In the genomic region with DNA sequence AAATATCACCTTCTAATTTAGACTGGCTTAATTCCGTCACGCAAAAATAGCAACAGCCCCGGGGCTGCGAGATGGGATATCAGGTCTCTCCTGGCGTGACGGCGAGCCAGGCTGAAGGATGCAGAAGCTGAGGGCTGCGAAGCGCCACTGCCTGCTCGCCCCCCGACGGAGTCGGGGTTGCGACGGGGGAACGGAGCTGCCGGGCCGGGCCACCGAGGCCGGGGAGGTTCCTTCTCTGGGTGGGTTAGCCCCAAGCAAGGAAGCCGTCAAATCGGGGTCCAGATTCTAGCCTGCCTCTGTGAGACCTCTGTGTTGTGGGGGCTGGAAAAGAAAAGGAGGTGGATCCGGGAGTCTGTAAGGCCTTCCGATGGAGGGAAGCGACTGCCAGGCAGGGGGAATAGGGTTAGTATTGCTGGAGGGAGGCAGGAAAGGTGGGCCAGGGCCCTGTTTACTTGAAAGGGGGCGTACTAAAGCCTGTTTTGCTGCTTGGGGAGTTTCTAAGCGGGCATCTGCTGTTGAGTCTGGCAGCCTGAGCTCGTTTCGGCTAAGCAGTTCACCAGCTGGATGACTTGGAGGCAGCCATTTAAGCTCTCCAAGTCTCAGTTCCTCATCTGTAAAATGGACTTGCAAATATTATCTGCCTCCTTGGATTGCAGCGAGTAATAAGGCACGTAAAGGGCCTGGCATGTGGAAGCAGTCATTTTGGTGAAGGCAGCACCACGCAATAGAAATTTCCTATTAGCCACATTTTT, we compare ENCODE assay signal across 8 cellular contexts. TPM values are rescaled to one million over a fixed set of nuclear protein-coding genes. Genes with fewer than 3 reads are reported as not detected.
DNase-seq lines count a peak whose midpoint lies in the region; ATAC-seq lines count a peak whose summit lies in the region.

No MANE protein-coding gene starts in this region.

- DNase-seq in SIG-M5 treated with dmso at 0.1 percent for 504 hours (lab: John Stamatoyannopoulos, UW; ENCODE audit: unreplicated experiment), result peak; percentile 16
- no peak for DNase-seq in SIG-M5 (lab: John Stamatoyannopoulos, UW)
- peak; percentile 37 for DNase-seq in HT-29 (ENCODE audit: low spot score)
- no peak for DNase-seq in T-helper 2 cell treated with Interferon-gamma antibody and Interleukin-4, amounts not matched to agents 5 μg/mL and 100 μg/mL, for 36 hours (ENCODE audit: low spot score)
- DNase-seq in naive thymus-derived CD4-positive, alpha-beta T cell, result peak in 3 of 9 donors; percentile 12 to 49 (median 23)
- DNase-seq in OCI-M2 (lab: John Stamatoyannopoulos, UW; ENCODE audit: unreplicated experiment), result no peak

- H3K36me3 Mint-ChIP-seq in T-helper 2 cell treated with Interferon-gamma antibody and Interleukin-4, amounts not matched to agents 5 μg/mL and 100 μg/mL, for 36 hours (ENCODE audit: low read depth), result no peaks in the 10 kb centered on the region
- peaks cover 0 to 1% (median 0%) of the 10 kb centered on the region in 5 donors for H3K36me3 Mint-ChIP-seq in naive thymus-derived CD4-positive, alpha-beta T cell

- intact Hi-C loops in naive thymus-derived CD4-positive, alpha-beta T cell (cut with micrococcal nuclease), result loop anchor here (1.0 to 5.0 kb wide), 15 partner anchors 24 to 793 kb away; partner anchors contain the start of genes SHLD2 (in 2 of the 2), WAPL (in 2 of the 2), BMPR1A (in 1 of the 2) and GLUD1 (in 1 of the 2)

- H3K4me1 Mint-ChIP-seq in T-helper 2 cell treated with Interferon-gamma antibody and Interleukin-4, amounts not matched to agents 5 μg/mL and 100 μg/mL, for 36 hours (ENCODE audit: low read depth), result peaks cover 8% of the 10 kb centered on the region
- H3K4me1 Mint-ChIP-seq in naive thymus-derived CD4-positive, alpha-beta T cell, result peaks cover 4 to 17% (median 8%) of the 10 kb centered on the region in 7 donors

- H3K27me3 ChIP-seq in esophagus (ENCODE audit: control insufficient read depth in 1 of 2, insufficient read depth in 2 of 2, low read length in 2 of 2), result no peaks in the 10 kb centered on the region
- H3K27me3 ChIP-seq in naive thymus-derived CD4-positive, alpha-beta T cell (ENCODE audit: control insufficient read depth in 2 of 2, insufficient read depth in 2 of 2, low read length in 2 of 2), result no peaks in the 10 kb centered on the region

- H3K27me3 Mint-ChIP-seq in T-helper 2 cell treated with Interferon-gamma antibody and Interleukin-4, amounts not matched to agents 5 μg/mL and 100 μg/mL, for 36 hours (ENCODE audit: low read depth), result no peaks in the 10 kb centered on the region
- no peaks in the 10 kb centered on the region for H3K27me3 Mint-ChIP-seq in naive thymus-derived CD4-positive, alpha-beta T cell

- ATAC-seq in GM21381 (IDR thresholded peaks at IDR 0.05; ENCODE audit: unreplicated experiment), result peak; percentile 17
- peak; percentile 1 for ATAC-seq in naive thymus-derived CD4-positive, alpha-beta T cell

- no peaks in the 10 kb centered on the region for H3K36me3 ChIP-seq in esophagus (ENCODE audit: control insufficient read depth in 2 of 2, insufficient read depth in 2 of 2, low read length in 1 of 2)
- no peaks in the 10 kb centered on the region for H3K36me3 ChIP-seq in naive thymus-derived CD4-positive, alpha-beta T cell (ENCODE audit: control insufficient read depth in 2 of 3, insufficient read depth in 3 of 3, low read length in 3 of 3)

- POLR2A ChIA-PET in naive thymus-derived CD4-positive, alpha-beta T cell (lab: Charles Lee), result interaction anchor here (0.7 to 2.8 kb wide), 4 partner anchors 44 to 383 kb away, joined by 3 to 10 read pairs (median 3); partner anchors contain the start of genes BMPR1A, GLUD1 and SHLD2

- peaks cover 0 to 8% of the 10 kb centered on the region in 2 donors for H3K4me1 ChIP-seq in esophagus (ENCODE audit: control insufficient read depth in 2 of 2, insufficient read depth in 2 of 2, low read length in 1 of 2)
- H3K4me1 ChIP-seq in naive thymus-derived CD4-positive, alpha-beta T cell (ENCODE audit: control insufficient read depth in 2 of 2, insufficient read depth in 2 of 2, low read length in 2 of 2), result peaks cover 5 to 9% of the 10 kb centered on the region in 2 donors

- WGBS in esophagus, 2 donors, result 14 to 15% methylated on average over 32 of the region's 32 CpGs

- H3K9me3 ChIP-seq in esophagus (ENCODE audit: control insufficient read depth in 2 of 2, insufficient read depth in 1 of 2, low read depth in 1 of 2, low read length in 1 of 2), result no peaks in the 10 kb centered on the region
- H3K9me3 ChIP-seq in naive thymus-derived CD4-positive, alpha-beta T cell (ENCODE audit: control insufficient read depth in 2 of 3, low read length in 3 of 3), result no peaks in the 10 kb centered on the region

- CTCF ChIA-PET in naive thymus-derived CD4-positive, alpha-beta T cell (lab: Charles Lee), result no interaction called here

- H3K27ac Mint-ChIP-seq in T-helper 2 cell treated with Interferon-gamma antibody and Interleukin-4, amounts not matched to agents 5 μg/mL and 100 μg/mL, for 36 hours, result peak overlapping the region; percentile 82
- peak overlapping the region; percentile 36 to 95 (median 91) for H3K27ac Mint-ChIP-seq in naive thymus-derived CD4-positive, alpha-beta T cell

- H3K4me3 Mint-ChIP-seq in T-helper 2 cell treated with Interferon-gamma antibody and Interleukin-4, amounts not matched to agents 5 μg/mL and 100 μg/mL, for 36 hours, result peak overlapping the region; percentile 85
- H3K4me3 Mint-ChIP-seq in naive thymus-derived CD4-positive, alpha-beta T cell, result peak overlapping the region; percentile 74 to 89 (median 86)

- H3K9me3 Mint-ChIP-seq in T-helper 2 cell treated with Interferon-gamma antibody and Interleukin-4, amounts not matched to agents 5 μg/mL and 100 μg/mL, for 36 hours, result no peaks in the 10 kb centered on the region
- H3K9me3 Mint-ChIP-seq in naive thymus-derived CD4-positive, alpha-beta T cell, result no peaks in the 10 kb centered on the region

- peak overlapping the region; percentile 69 to 78 for H3K4me3 ChIP-seq in esophagus (ENCODE audit: low read depth in 1 of 2, low read length in 2 of 2)
- peak overlapping the region; percentile 68 for H3K4me3 ChIP-seq in naive thymus-derived CD4-positive, alpha-beta T cell (ENCODE audit: low read length)

- H3K27ac ChIP-seq in esophagus (ENCODE audit: low read depth in 2 of 2, low read length in 1 of 2), result peak overlapping the region; percentile 94 to 96
- peak overlapping the region; percentile 87 for H3K27ac ChIP-seq in naive thymus-derived CD4-positive, alpha-beta T cell (ENCODE audit: low read depth, low read length)

RNA-seq across cellular contexts. Expression of gene LDB3, which starts 43.8 kb away (rescaled TPM):
- not detected in 2 replicates for total RNA-seq in HT-29 (2014; rRNA removed; shearing (Covaris generic))
- 1 to 10 TPM; 1.4 to 2.4 TPM for polyA plus RNA-seq in esophagus
- total RNA-seq in naive thymus-derived CD4-positive, alpha-beta T cell, result under 1 TPM in 2 of 5 experiments, not detected in 3; 0.13 to 0.32 TPM
- polyA plus RNA-seq in naive thymus-derived CD4-positive, alpha-beta T cell, result not detected

RNA-seq across cellular contexts. Expression of gene BMPR1A, which starts 44.3 kb away (rescaled TPM):
- total RNA-seq in HT-29 (2014; rRNA removed; shearing (Covaris generic)), result 11.2 and 16.4 TPM in 2 replicates
- polyA plus RNA-seq in esophagus, result 1 to 10 TPM; 2.5 to 6.8 TPM
- total RNA-seq in naive thymus-derived CD4-positive, alpha-beta T cell, result 10 to 100 TPM in 2 of 5 experiments, 1 to 10 TPM in 3; 4.3 to 11.3 (median 8.9) TPM
- polyA plus RNA-seq in naive thymus-derived CD4-positive, alpha-beta T cell, result 1 to 10 TPM; 2.1 to 3.0 TPM

RNA-seq across cellular contexts. Expression of gene OPN4, which starts 57.8 kb away (rescaled TPM):
- total RNA-seq in HT-29 (2014; rRNA removed; shearing (Covaris generic)), result not detected in 2 replicates
- under 1 TPM in 1 of 2 donors, not detected in 1; 0.02 TPM for polyA plus RNA-seq in esophagus
- total RNA-seq in naive thymus-derived CD4-positive, alpha-beta T cell, result not detected
- polyA plus RNA-seq in naive thymus-derived CD4-positive, alpha-beta T cell, result not detected

Comparison
In these comparisons a context has a peak if more than half of its experiments do, and no peak if none do; other contexts are left out.
1. DNase-seq: peak in SIG-M5 treated with dmso at 0.1 percent for 504 hours (single experiment) and HT-29 (single experiment); none in SIG-M5 (single experiment), T-helper 2 cell treated with Interferon-gamma antibody and Interleukin-4, amounts not matched to agents 5 μg/mL and 100 μg/mL, for 36 hours (single experiment) and OCI-M2 (single experiment).